Comparison of ENCODE assay signal across 16 cellular contexts in genomic region chr20:61973515-61974356, GRCh38.
"Had no signal": no experiment of that assay in that cellular context is flagged by ENCODE, and none has a peak within 500 bp of the region (broad histone marks: within the 10 kb centered on the region; RNA-seq: fewer than 3 reads in every experiment).

No MANE protein-coding gene starts in this region.

- H3K9me3 Mint-ChIP-seq: activated CD4-positive, alpha-beta T cell treated with anti-CD3 and anti-CD28 coated beads, Interleukin-2, amount 10 ng/mL, durations not matched to agents 7 days and 5 days; activated T-helper 2 cell treated with anti-CD3 and anti-CD28 coated beads, Interferon-gamma antibody, Interleukin-2, Interleukin-4, amounts not matched to agents 10 μg/mL and 5 μg/mL and 100 μg/mL, durations not matched to agents 14 hours and 24 hours and 36 hours; natural killer cell had no signal

- H3K27me3 Mint-ChIP-seq: activated CD4-positive, alpha-beta T cell treated with anti-CD3 and anti-CD28 coated beads, Interleukin-2, amount 10 ng/mL, durations not matched to agents 7 days and 5 days; activated naive CD4-positive, alpha-beta T cell treated with anti-CD3 and anti-CD28 coated beads, Interleukin-2, amount 50 U/mL, for 24 hours had no signal

- H3K27me3 ChIP-seq: body of pancreas, dorsolateral prefrontal cortex had no signal

- H3K4me3 ChIP-seq: body of pancreas, dorsolateral prefrontal cortex, esophagus muscularis mucosa, stomach, thoracic aorta had no signal

- H3K4me1 Mint-ChIP-seq: activated CD4-positive, alpha-beta T cell treated with anti-CD3 and anti-CD28 coated beads, Interleukin-2, amount 10 ng/mL, durations not matched to agents 7 days and 5 days; activated naive CD4-positive, alpha-beta T cell treated with anti-CD3 and anti-CD28 coated beads, Interleukin-2, amount 50 U/mL, for 24 hours; immature natural killer cell had no signal

- H3K27ac ChIP-seq: body of pancreas, dorsolateral prefrontal cortex, esophagus muscularis mucosa, stomach, thoracic aorta had no signal

- H3K4me3 Mint-ChIP-seq: activated CD4-positive, alpha-beta T cell treated with anti-CD3 and anti-CD28 coated beads, Interleukin-2, amount 10 ng/mL, durations not matched to agents 7 days and 5 days; activated naive CD4-positive, alpha-beta T cell treated with anti-CD3 and anti-CD28 coated beads, Interleukin-2, amount 50 U/mL, for 24 hours; immature natural killer cell; natural killer cell had no signal

- H3K9me3 ChIP-seq: body of pancreas, esophagus muscularis mucosa, stomach, thoracic aorta had no signal

- H3K4me1 ChIP-seq: body of pancreas, esophagus muscularis mucosa, stomach had no signal

- H3K36me3 Mint-ChIP-seq: natural killer cell had no signal

- H3K27ac Mint-ChIP-seq: activated CD4-positive, alpha-beta T cell treated with anti-CD3 and anti-CD28 coated beads, Interleukin-2, amount 10 ng/mL, durations not matched to agents 7 days and 5 days; activated T-helper 2 cell treated with anti-CD3 and anti-CD28 coated beads, Interferon-gamma antibody, Interleukin-2, Interleukin-4, amounts not matched to agents 10 μg/mL and 5 μg/mL and 100 μg/mL, durations not matched to agents 14 hours and 24 hours and 36 hours; natural killer cell had no signal

- ATAC-seq: body of pancreas, left colon, natural killer cell had no signal

- DNase-seq: activated CD4-positive, alpha-beta T cell treated with anti-CD3 and anti-CD28 coated beads, Interleukin-2, amount 10 ng/mL, durations not matched to agents 7 days and 5 days; activated CD4-positive, CD25-positive, alpha-beta regulatory T cell; amniotic stem cell; body of pancreas; cerebellar nuclear complex; dorsolateral prefrontal cortex; glutamatergic neuron; immature natural killer cell; left colon; natural killer cell; stimulated activated CD4-positive, alpha-beta T cell treated with anti-CD3 and anti-CD28 coated beads, Interleukin-4, amount 100 ng/mL, for 4 hours; stomach had no signal
